Comparison of ENCODE assay signal across 8 cellular contexts in genomic region chr5:2752059-2752874, GRCh38. TPM values are rescaled to one million over a fixed set of nuclear protein-coding genes. Genes with fewer than 3 reads are reported as not detected.
DNase-seq lines count a peak whose midpoint lies in the region; ATAC-seq and TF ChIP-seq lines count a peak whose summit lies in the region.
"Had no signal": no experiment of that assay in that cellular context is flagged by ENCODE, and none has a peak within 500 bp of the region (broad histone marks: within the 10 kb centered on the region; RNA-seq: fewer than 3 reads in every experiment).

No MANE protein-coding gene starts in this region.

- CTCF ChIA-PET in Calu3 (lab: Charles Lee), result interaction anchor here (0.7 kb wide), 1 partner anchor 951 kb away, joined by 3 read pairs; no protein-coding TSS in a partner anchor

- peaks cover 60% of the 10 kb centered on the region for H3K27me3 ChIP-seq in smooth muscle cell (ENCODE audit: low read depth)

- peak overlapping the region; percentile 66 for H3K4me3 Mint-ChIP-seq in T-helper 17 cell
- no peak overlapping the region for H3K4me3 Mint-ChIP-seq in Calu3 (ENCODE audit: low read depth, unreplicated experiment)

- TF ChIP-seq CTCF in smooth muscle cell (IDR thresholded peaks at IDR 0.05; ENCODE audit: borderline replicate concordance, insufficient read depth, poor library complexity, severe bottlenecking) (no peak), Calu3 (IDR thresholded peaks at IDR 0.05; ENCODE audit: unreplicated experiment) (no peak)

- no peaks in the 10 kb centered on the region for H3F3A ChIP-seq in smooth muscle cell (ENCODE audit: low read depth)

- H3K4me3 ChIP-seq in smooth muscle cell, result peak overlapping the region; percentile 60

- H3K27ac Mint-ChIP-seq in T-helper 17 cell (no peak overlapping the region), Calu3 (ENCODE audit: unreplicated experiment) (no peak overlapping the region)

- H3K9me3 Mint-ChIP-seq in Calu3 (ENCODE audit: low read depth, unreplicated experiment), result peaks cover 7% of the 10 kb centered on the region

- peak overlapping the region; percentile 72 for H2AFZ ChIP-seq in smooth muscle cell (ENCODE audit: low read depth)

- H3K36me3 ChIP-seq in smooth muscle cell (ENCODE audit: low read depth), result no peaks in the 10 kb centered on the region

- H3K27me3 Mint-ChIP-seq in T-helper 17 cell (peaks cover 56% of the 10 kb centered on the region), Calu3 (ENCODE audit: unreplicated experiment) (no peaks in the 10 kb centered on the region)

- BruUV-seq in Calu3 (replicated peaks; lab: Mats Ljungman, UMichigan), result no TSS peak

- ATAC-seq in T-helper 17 cell (no peak), left ventricle myocardium superior (peak; percentile 70), HG02840 (IDR thresholded peaks at IDR 0.05; ENCODE audit: low FRiP score, unreplicated experiment) (no peak)

- no peak overlapping the region for H3K27ac ChIP-seq in smooth muscle cell (ENCODE audit: low read depth)

- H3K4me1 Mint-ChIP-seq in T-helper 17 cell (peaks cover 9% of the 10 kb centered on the region), Calu3 (ENCODE audit: low read depth, unreplicated experiment) (no peaks in the 10 kb centered on the region)

- WGBS in smooth muscle cell (ENCODE audit: low lambda C conversion rate), result 2% methylated on average over 54 of the region's 60 CpGs

- no peak overlapping the region for H3K9ac ChIP-seq in smooth muscle cell (ENCODE audit: low read depth)

- intact Hi-C loops in left ventricle myocardium superior (cut with micrococcal nuclease) (no loop called here), Calu3 (cut with micrococcal nuclease; ENCODE audit: unreplicated experiment) (no loop called here)

- H3K79me2 ChIP-seq in smooth muscle cell (ENCODE audit: low read depth), result no peaks in the 10 kb centered on the region

- H3K4me2 ChIP-seq in smooth muscle cell, result peak overlapping the region; percentile 86

- H3K9me3 ChIP-seq in T-helper 17 cell (ENCODE audit: control insufficient read depth, low read length, poor library complexity, severe bottlenecking), result no peaks in the 10 kb centered on the region
- H3K9me3 ChIP-seq in smooth muscle cell (replicated peaks; ENCODE audit: low read depth), result no peaks in the 10 kb centered on the region

- peaks cover 15% of the 10 kb centered on the region for H4K20me1 ChIP-seq in smooth muscle cell (ENCODE audit: low read depth)

- peak; percentile 58 for DNase-seq in HT1080 (ENCODE audit: low read depth)
- DNase-seq in T-helper 17 cell, result no peak
- DNase-seq in left ventricle myocardium superior, result peak; percentile 63
- no peak for DNase-seq in smooth muscle cell (lab: John Stamatoyannopoulos, UW; ENCODE audit: unreplicated experiment)
- no peak for DNase-seq in COR-L47 (lab: John Stamatoyannopoulos, UW)
- no peak for DNase-seq in Calu3

- H3K4me1 ChIP-seq in smooth muscle cell (ENCODE audit: low read depth), result peaks cover 15% of the 10 kb centered on the region

- H3K36me3 Mint-ChIP-seq in T-helper 17 cell (ENCODE audit: low read depth), result peaks cover 4% of the 10 kb centered on the region
- peaks cover 4% of the 10 kb centered on the region for H3K36me3 Mint-ChIP-seq in Calu3 (ENCODE audit: insufficient read depth, unreplicated experiment)

RNA-seq across cellular contexts. Expression of gene IRX2, which starts 0.8 kb away (rescaled TPM):
- total RNA-seq in HT1080 (2014; rRNA removed; shearing (Covaris generic)), result 10.8 and 11.4 TPM in 2 replicates
- polyA plus RNA-seq in HT1080 (2015; cell fraction: cytosol; rRNA removed), result 8.0 and 8.7 TPM in 2 replicates
- 8.9 TPM in 2 replicates for polyA plus RNA-seq in HT1080 (2015; cell fraction: nucleus; rRNA removed)
- total RNA-seq in T-helper 17 cell (not detected), left ventricle myocardium superior (3.1 TPM), smooth muscle cell (0.67 and 4.0 TPM in 2 replicates), Calu3 (2022) (not detected in 2 replicates)
- polyA plus RNA-seq in smooth muscle cell, result 1.1 and 1.9 TPM in 2 replicates
- total RNA-seq: left lobe of liver had no signal

Comparison
In these comparisons a context has a peak if more than half of its experiments do, and no peak if none do; other contexts are left out.
1. DNase-seq: peak in HT1080 (single experiment) and left ventricle myocardium superior (single experiment); none in T-helper 17 cell (0 of 3), smooth muscle cell (single experiment), COR-L47 (single experiment) and Calu3 (single experiment).